In genomic region chr9:127333326-127334064, GRCh38 we compare ENCODE assay signal across 16 cellular contexts.
DNase-seq lines count a peak whose midpoint lies in the region; ATAC-seq, FAIRE-seq and TF ChIP-seq lines count a peak whose summit lies in the region.
"Had no signal": no experiment of that assay in that cellular context is flagged by ENCODE, and none has a peak within 500 bp of the region (broad histone marks: within the 10 kb centered on the region; RNA-seq: fewer than 3 reads in every experiment).

No MANE protein-coding gene starts in this region.

- no peak overlapping the region for H2BK5ac ChIP-seq in IMR-90 (ENCODE audit: low read depth, low read length, poor library complexity, severe bottlenecking)

- H3K4me1 ChIP-seq in IMR-90 (ENCODE audit: control insufficient read depth, insufficient read depth, low read length) (peaks cover 17% of the 10 kb centered on the region), liver (ENCODE audit: control insufficient read depth in 4 of 4, insufficient read depth in 4 of 4, low read length in 3 of 4) (peaks cover 2 to 4% (median 3%) of the 10 kb centered on the region in 4 donors), testis (peaks cover 24% of the 10 kb centered on the region)

- no peak overlapping the region for H4K5ac ChIP-seq in IMR-90 (ENCODE audit: low read depth, low read length)

- FAIRE-seq in frontal cortex (lab: Jason Lieb, UNC): no peak
- FAIRE-seq: bronchial epithelial cell had no signal

- H2BK15ac ChIP-seq in IMR-90 (ENCODE audit: low read depth, low read length): no peak overlapping the region

- ATAC-seq in IMR-90 (ENCODE audit: low read depth): no peak

- TF ChIP-seq RAD21 in IMR-90 (IDR thresholded peaks at IDR 0.05; ENCODE audit: low read length) (no peak), liver (IDR thresholded peaks at IDR 0.05) (no peak)

- WGBS in IMR-90 (ENCODE audit: extremely low coverage in 2 of 2, insufficient read length in 1 of 2), 2 experiments: 68% methylated on average over 4 of the region's 4 CpGs; no CpG with 5 or more reads in 1 of the 2 experiments
- WGBS in liver: 76% methylated on average over 4 of the region's 4 CpGs
- 49 to 54% methylated on average over 4 of the region's 4 CpGs for WGBS in testis, 2 donors

- POLR2A ChIA-PET in IMR-90 (lab: Charles Lee; ENCODE audit: unreplicated experiment): no interaction called here

- H3K18ac ChIP-seq in IMR-90 (ENCODE audit: low read depth, low read length): no peak overlapping the region

- no TSS peak for BruUV-seq in IMR-90 (replicated peaks; lab: Mats Ljungman, UMichigan)

- H3K79me1 ChIP-seq in IMR-90 (ENCODE audit: low read depth in 1 of 2, low read length in 2 of 2): no peaks in the 10 kb centered on the region

- no peak overlapping the region for H2AK9ac ChIP-seq in IMR-90 (replicated peaks; ENCODE audit: low read depth, low read length, poor library complexity)

- dilution Hi-C loops in IMR-90 (cut with HindIII; ENCODE audit: low sequenced_read_pairs, unreplicated experiment): no loop called here

- H3K56ac ChIP-seq in IMR-90 (ENCODE audit: extremely low read depth, insufficient read depth, low read length): no peak overlapping the region

- H3K23ac ChIP-seq in IMR-90 (ENCODE audit: low read depth, low read length): no peak overlapping the region

- in situ Hi-C loops in IMR-90 (cut with MboI; ENCODE audit: low sequenced_read_pairs): no loop called here

- H3K14ac ChIP-seq in IMR-90 (replicated peaks; ENCODE audit: low read depth, low read length): no peak overlapping the region

- CTCF ChIA-PET in IMR-90 (lab: Yijun Ruan, JAX): no interaction called here

- H3K27ac ChIP-seq in IMR-90 (ENCODE audit: insufficient read depth, low read length): no peak overlapping the region
- H3K27ac ChIP-seq in liver (ENCODE audit: low read depth in 1 of 2, low read length in 2 of 2): peak overlapping the region in 1 of 2 donors; percentile 15
- H3K27ac ChIP-seq in testis: peak overlapping the region; percentile 22 to 72
- H3K27ac ChIP-seq in dorsolateral prefrontal cortex: peak overlapping the region in 26 of 59 donors; percentile 1 to 51 (median 26)
- H3K27ac ChIP-seq: C4-2B, neutrophil had no signal

- H2AK5ac ChIP-seq in IMR-90 (ENCODE audit: low read depth, low read length): no peak overlapping the region

- H4K91ac ChIP-seq in IMR-90 (ENCODE audit: insufficient read depth, low read depth, low read length): peak overlapping the region; percentile 3

- peak overlapping the region; percentile 13; the same call in 1 of the 2 replicates for H3K4ac ChIP-seq in IMR-90 (ENCODE audit: low read depth, low read length)

- peak overlapping the region; percentile 22; the same call in 1 of the 2 replicates for H2BK120ac ChIP-seq in IMR-90 (ENCODE audit: low read depth, low read length)

- no peak overlapping the region for H4K8ac ChIP-seq in IMR-90 (ENCODE audit: low read depth in 2 of 2, low read length in 2 of 2)

- no peaks in the 10 kb centered on the region for H3K9me3 ChIP-seq in IMR-90 (ENCODE audit: control insufficient read depth, insufficient read depth, low read length)
- no peaks in the 10 kb centered on the region for H3K9me3 ChIP-seq in liver (ENCODE audit: control insufficient read depth in 4 of 4, low read length in 3 of 4)
- H3K9me3 ChIP-seq in testis: no peaks in the 10 kb centered on the region
- H3K9me3 ChIP-seq: neutrophil had no signal

- H2AFZ ChIP-seq in IMR-90 (replicated peaks; ENCODE audit: low read length, poor library complexity): no peak overlapping the region

- TF ChIP-seq CTCF in IMR-90 (conservative IDR thresholded peaks at IDR 0.05; ENCODE audit: low read depth, low read length) (no peak), liver (IDR thresholded peaks at IDR 0.05; ENCODE audit: low read depth, low read length, missing input control) (no peak), testis (IDR thresholded peaks at IDR 0.05) (no peak), dorsolateral prefrontal cortex (IDR thresholded peaks at IDR 0.05 in 54 of 56, conservative IDR thresholded peaks at IDR 0.05 in 2 of 56; ENCODE audit: low read depth in 1 of 56, partially characterized antibody in 56 of 56) (no peak)

- no peak overlapping the region for H2BK20ac ChIP-seq in IMR-90 (ENCODE audit: low read depth, low read length)

- DNase-seq in IMR-90 (no peak), amniotic epithelial cell (ENCODE audit: low read depth) (peak; percentile 57), testis (peak; percentile 41), NCI-H2227 treated with DMSO at 0.1 percent for 48 hours (lab: John Stamatoyannopoulos, UW) (no peak), frontal cortex (ENCODE audit: low spot score in 2 of 2) (no peak), dorsolateral prefrontal cortex (no peak), hippocampal formation (lab: John Stamatoyannopoulos, UW) (no peak)
- DNase-seq: activated CD4-positive, alpha-beta T cell treated with anti-CD3 and anti-CD28 coated beads, Interleukin-2, amount 50 U/mL, for 48 hours; activated gamma-delta T cell treated with Interleukin-2 at 50 U/mL for 16 hours; hypothalamus; NCI-H510A; T-helper 9 cell had no signal

- H3K9me1 ChIP-seq in IMR-90 (ENCODE audit: insufficient read depth, low read length): peaks cover 16% of the 10 kb centered on the region

- intact Hi-C loops in IMR-90 (cut with micrococcal nuclease) (no loop called here), testis (cut with DNase I; ENCODE audit: low total_unique reads) (no loop called here), dorsolateral prefrontal cortex (cut with DNase I) (no loop called here)

- H3K9ac ChIP-seq in IMR-90 (ENCODE audit: low read depth, low read length) (no peak overlapping the region), liver (ENCODE audit: low read depth in 1 of 2, low read length in 2 of 2) (no peak overlapping the region)

- no peak overlapping the region for H3K4me3 ChIP-seq in IMR-90 (ENCODE audit: insufficient read depth, low read depth, low read length)
- H3K4me3 ChIP-seq in liver (ENCODE audit: low read depth in 1 of 3, low read length in 3 of 3): no peak overlapping the region
- H3K4me3 ChIP-seq in testis: no peak overlapping the region
- H3K4me3 ChIP-seq in dorsolateral prefrontal cortex: no peak overlapping the region

- H4K20me1 ChIP-seq in IMR-90 (ENCODE audit: insufficient read depth, low read length): peaks cover 3% of the 10 kb centered on the region; the same call in 1 of the 2 replicates

- no peak overlapping the region for H3K4me2 ChIP-seq in IMR-90 (ENCODE audit: low read depth, low read length)

- H3K36me3 ChIP-seq in IMR-90 (ENCODE audit: control insufficient read depth, insufficient read depth, low read length) (no peaks in the 10 kb centered on the region), liver (ENCODE audit: control insufficient read depth in 4 of 4, insufficient read depth in 3 of 4, low read depth in 1 of 4, low read length in 3 of 4) (peaks cover 0 to 4% (median 2%) of the 10 kb centered on the region in 4 donors), testis (ENCODE audit: low read depth, missing control alignments) (no peaks in the 10 kb centered on the region)
- H3K36me3 ChIP-seq: neutrophil had no signal

- TF ChIP-seq POLR2A in IMR-90 (IDR thresholded peaks at IDR 0.05; ENCODE audit: low read depth, low read length) (no peak), testis (IDR thresholded peaks at IDR 0.05) (no peak)

- no peaks in the 10 kb centered on the region for H3K27me3 ChIP-seq in IMR-90 (ENCODE audit: control insufficient read depth, insufficient read depth, low read length)
- H3K27me3 ChIP-seq in liver (ENCODE audit: control insufficient read depth in 4 of 4, insufficient read depth in 4 of 4, low read length in 3 of 4): no peaks in the 10 kb centered on the region
- no peaks in the 10 kb centered on the region for H3K27me3 ChIP-seq in testis
- no peaks in the 10 kb centered on the region for H3K27me3 ChIP-seq in dorsolateral prefrontal cortex
- H3K27me3 ChIP-seq: neutrophil had no signal

TF ChIP-seq in IMR-90, 13 proteins besides CTCF, POLR2A, EP300 and RAD21 (continues in another document):
- TF ChIP-seq SMC3 (IDR thresholded peaks at IDR 0.05; ENCODE audit: low read depth, low read length): no peak
- TF ChIP-seq, protein P1, sequence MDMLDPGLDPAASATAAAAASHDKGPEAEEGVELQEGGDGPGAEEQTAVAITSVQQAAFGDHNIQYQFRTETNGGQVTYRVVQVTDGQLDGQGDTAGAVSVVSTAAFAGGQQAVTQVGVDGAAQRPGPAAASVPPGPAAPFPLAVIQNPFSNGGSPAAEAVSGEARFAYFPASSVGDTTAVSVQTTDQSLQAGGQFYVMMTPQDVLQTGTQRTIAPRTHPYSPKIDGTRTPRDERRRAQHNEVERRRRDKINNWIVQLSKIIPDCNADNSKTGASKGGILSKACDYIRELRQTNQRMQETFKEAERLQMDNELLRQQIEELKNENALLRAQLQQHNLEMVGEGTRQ (IDR thresholded peaks at IDR 0.05; ENCODE audit: low read depth, low read length): no peak
- no peak for TF ChIP-seq MAZ (IDR thresholded peaks at IDR 0.05; ENCODE audit: borderline replicate concordance, low read depth, low read length)
- TF ChIP-seq NFE2L2 (IDR thresholded peaks at IDR 0.05; ENCODE audit: low read depth, low read length): no peak
- no peak for TF ChIP-seq RFX5 (IDR thresholded peaks at IDR 0.05; ENCODE audit: low read depth, low read length)

TF ChIP-seq in liver, 16 proteins besides CTCF, POLR2A, EP300 and RAD21:
- TF ChIP-seq GABPA (IDR thresholded peaks at IDR 0.05 in 1 of 2, conservative IDR thresholded peaks at IDR 0.05 in 1 of 2) (no peak), RXRA (IDR thresholded peaks at IDR 0.05) (peak; percentile 11 to 42), HNF4G (IDR thresholded peaks at IDR 0.05) (no peak), NR2F2 (IDR thresholded peaks at IDR 0.05) (peak; percentile 89), ATF3 (IDR thresholded peaks at IDR 0.05) (peak; percentile 78), HNF4A (conservative IDR thresholded peaks at IDR 0.05) (peak in 1 of 2 donors; percentile 12)
TF ChIP-seq in liver: peak in this region for 4.

Comparison
In these comparisons a context has a peak if more than half of its experiments do, and no peak if none do; other contexts are left out.
1. DNase-seq: peak in amniotic epithelial cell (single experiment) and testis (single experiment); none in IMR-90 (single experiment), NCI-H2227 treated with DMSO at 0.1 percent for 48 hours (single experiment), frontal cortex (0 of 2), dorsolateral prefrontal cortex (0 of 10) and hippocampal formation (0 of 2).